7 cellular contexts compared by ENCODE assay signal in genomic region chr2:95345415-95346235, GRCh38. TPM values are rescaled to one million over a fixed set of nuclear protein-coding genes. Genes with fewer than 3 reads are reported as not detected.
DNase-seq lines count a peak whose midpoint lies in the region; ATAC-seq, FAIRE-seq and TF ChIP-seq lines count a peak whose summit lies in the region.

No MANE protein-coding gene starts in this region.

- H3K27ac Mint-ChIP-seq in dendritic cell treated with granulocyte-macrophage colony-stimulating factor and Interleukin-4, amounts not matched to agents 40 ng/mL and 50 ng/mL, for 4 days, result peak overlapping the region; percentile 32

- H3K4me2 ChIP-seq in HepG2 (ENCODE audit: low read depth, low read length), result peak overlapping the region; percentile 89

- no TSS peak for BruUV-seq in HepG2 (replicated peaks; lab: Mats Ljungman, UMichigan)

- TF ChIP-seq EP300 in HepG2 (IDR thresholded peaks at IDR 0.05; ENCODE audit: low read depth in 2 of 2, low read length in 2 of 2), result no peak
- no peak for TF ChIP-seq EP300 in HepG2 (CRISPR knock-in tag; IDR thresholded peaks at IDR 0.05; ENCODE audit: borderline replicate concordance)

- ATAC-seq in GM18502 (IDR thresholded peaks at IDR 0.05; ENCODE audit: poor library complexity, unreplicated experiment) (peak; percentile 91), HG03039 (IDR thresholded peaks at IDR 0.05; ENCODE audit: unreplicated experiment) (peak; percentile 65), HepG2 (peak; percentile 95)

- H2AFZ ChIP-seq in HepG2 (ENCODE audit: low read length), result no peak overlapping the region

- no peaks in the 10 kb centered on the region for H3K9me3 ChIP-seq in HepG2 (ENCODE audit: low read length)

- no peak overlapping the region for H3K27ac ChIP-seq in HepG2 (ENCODE audit: extremely low read length, insufficient read depth, low read length)

- peak; percentile 57 for DNase-seq in NCI-H2196 treated with DMSO at 0.1 percent for 48 hours (lab: John Stamatoyannopoulos, UW; ENCODE audit: unreplicated experiment)
- peak; percentile 34 to 43 for DNase-seq in activated CD4-positive, alpha-beta T cell treated with anti-CD3 and anti-CD28 coated beads for 4 hours
- peak; percentile 29 for DNase-seq in HepG2 (ENCODE audit: low spot score)
- peak; percentile 56 for DNase-seq in stimulated activated CD4-positive, alpha-beta T cell treated with anti-CD3 and anti-CD28 coated beads, Interleukin-1b, Interleukin-23, amount 100 ng/mL, for 48 hours

- no peaks in the 10 kb centered on the region; the same call in 1 of the 2 replicates for H4K20me1 ChIP-seq in HepG2 (ENCODE audit: insufficient read depth, low read length)

- WGBS in HepG2 (ENCODE audit: low lambda C conversion rate), result 5% methylated on average over 42 of the region's 75 CpGs

- peaks cover 7% of the 10 kb centered on the region; the same call in 1 of the 2 replicates for H3K4me1 ChIP-seq in HepG2 (ENCODE audit: insufficient read depth, low read length)

- H3K27me3 Mint-ChIP-seq in dendritic cell treated with granulocyte-macrophage colony-stimulating factor and Interleukin-4, amounts not matched to agents 40 ng/mL and 50 ng/mL, for 4 days, result peaks cover 58% of the 10 kb centered on the region

- peaks cover 16 to 91% of the 10 kb centered on the region in 2 experiments; a peak in 4 of 5 replicates for H3K27me3 ChIP-seq in HepG2 (ENCODE audit: control insufficient read depth in 1 of 2, insufficient read depth in 2 of 2, low read length in 2 of 2)

- FAIRE-seq in HepG2 (lab: Jason Lieb, UNC), result peak; percentile 59

- TF ChIP-seq POLR2A in HepG2 (IDR thresholded peaks at IDR 0.05; ENCODE audit: insufficient read depth in 1 of 2, low read depth in 2 of 2, low read length in 2 of 2), result no peak

- no peak overlapping the region for H3K9ac ChIP-seq in HepG2 (ENCODE audit: insufficient read depth, low read depth, low read length)

- POLR2A ChIA-PET in HepG2 (lab: Yijun Ruan, JAX), result no interaction called here

- no peaks in the 10 kb centered on the region for H3K79me2 ChIP-seq in HepG2 (ENCODE audit: insufficient read depth, low read length)

- peak overlapping the region; percentile 21 to 71 (median 47); a peak in 4 of 6 replicates for H3K4me3 ChIP-seq in HepG2 (replicated peaks in 1 of 3; ENCODE audit: insufficient read depth in 1 of 3, low read depth in 2 of 3, low read length in 3 of 3)

- peak; percentile 86 for TF ChIP-seq RAD21 in HepG2 (CRISPR knock-in tag; IDR thresholded peaks at IDR 0.05)

- H3K36me3 Mint-ChIP-seq in dendritic cell treated with granulocyte-macrophage colony-stimulating factor and Interleukin-4, amounts not matched to agents 40 ng/mL and 50 ng/mL, for 4 days (ENCODE audit: low read depth), result no peaks in the 10 kb centered on the region

- CTCF ChIA-PET in HepG2 (lab: Yijun Ruan, JAX; ENCODE audit: low intra/inter-chr PET ratio, low total read pairs), result interaction anchor here (1.8 kb wide), 1 partner anchor 383 kb away, joined by 7 read pairs; no protein-coding TSS in a partner anchor

- no peaks in the 10 kb centered on the region for H3K9me3 Mint-ChIP-seq in dendritic cell treated with granulocyte-macrophage colony-stimulating factor and Interleukin-4, amounts not matched to agents 40 ng/mL and 50 ng/mL, for 4 days

- intact Hi-C loops in dendritic cell treated with granulocyte-macrophage colony-stimulating factor and Interleukin-4, amounts not matched to agents 40 ng/mL and 50 ng/mL, for 4 days (cut with micrococcal nuclease), result loop anchor here (2.0 to 5.0 kb wide), 2 partner anchors 57 to 382 kb away; partner anchors contain the start of gene FAHD2A
- intact Hi-C loops in HepG2 (cut with micrococcal nuclease; ENCODE audit: unreplicated experiment), result loop anchor here (1.0 kb wide), 2 partner anchors 57 to 384 kb away; partner anchors contain the start of gene FAHD2A

- no peaks in the 10 kb centered on the region for H3K36me3 ChIP-seq in HepG2 (replicated peaks in 1 of 2; ENCODE audit: control insufficient read depth in 1 of 2, insufficient read depth in 2 of 2, low read length in 2 of 2)

- TF ChIP-seq CTCF in HepG2 (CRISPR knock-in tag; IDR thresholded peaks at IDR 0.05), result peak; percentile 94

- H3K4me3 Mint-ChIP-seq in dendritic cell treated with granulocyte-macrophage colony-stimulating factor and Interleukin-4, amounts not matched to agents 40 ng/mL and 50 ng/mL, for 4 days, result peak overlapping the region; percentile 79

- peaks cover 9% of the 10 kb centered on the region for H3K4me1 Mint-ChIP-seq in dendritic cell treated with granulocyte-macrophage colony-stimulating factor and Interleukin-4, amounts not matched to agents 40 ng/mL and 50 ng/mL, for 4 days (ENCODE audit: low read depth)

- in situ Hi-C loops in HepG2 (cut with HindIII; ENCODE audit: extremely low pct_ligation_motif_present, low pct_unique_long_range_greater_than_20kb), result no loop called here

TF ChIP-seq in HepG2, 621 proteins besides CTCF, POLR2A, EP300 and RAD21 (continues in another document):
- TF ChIP-seq MEIS2 (CRISPR knock-in tag; IDR thresholded peaks at IDR 0.05), result no peak
- TF ChIP-seq, protein P1, sequence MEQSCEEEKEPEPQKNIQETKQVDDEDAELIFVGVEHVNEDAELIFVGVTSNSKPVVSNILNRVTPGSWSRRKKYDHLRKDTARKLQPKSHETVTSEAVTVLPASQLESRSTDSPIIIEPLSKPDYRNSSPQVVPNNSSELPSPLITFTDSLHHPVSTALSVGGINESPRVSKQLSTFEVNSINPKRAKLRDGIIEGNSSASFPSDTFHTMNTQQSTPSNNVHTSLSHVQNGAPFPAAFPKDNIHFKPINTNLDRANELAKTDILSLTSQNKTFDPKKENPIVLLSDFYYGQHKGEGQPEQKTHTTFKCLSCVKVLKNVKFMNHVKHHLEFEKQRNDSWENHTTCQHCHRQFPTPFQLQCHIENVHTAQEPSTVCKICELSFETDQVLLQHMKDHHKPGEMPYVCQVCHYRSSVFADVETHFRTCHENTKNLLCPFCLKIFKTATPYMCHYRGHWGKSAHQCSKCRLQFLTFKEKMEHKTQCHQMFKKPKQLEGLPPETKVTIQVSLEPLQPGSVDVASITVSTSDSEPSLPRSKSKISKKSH (CRISPR knock-in tag; IDR thresholded peaks at IDR 0.05; ENCODE audit: borderline replicate concordance), result no peak

RNA-seq across cellular contexts. Expression of gene KCNIP3, which starts 48.5 kb away (rescaled TPM):
- total RNA-seq in HepG2 (2016; rRNA removed; fragmentation: Illumina TruSeq; extraction: Trizol), result not detected in 2 replicates
- total RNA-seq in HepG2 (2016; cell fraction: cytosol; rRNA removed; fragmentation: Illumina TruSeq; extraction: Trizol; ENCODE audit: low read depth), result not detected in 2 replicates
- not detected in 2 replicates for total RNA-seq in HepG2 (2016; cell fraction: insoluble cytoplasmic fraction; rRNA removed; fragmentation: Illumina TruSeq; extraction: Trizol)
- total RNA-seq in HepG2 (2016; cell fraction: membrane; rRNA removed; fragmentation: Illumina TruSeq; extraction: Trizol), result 0.15 TPM in 1 of 2 replicates, not detected in the other
- not detected in 2 replicates for total RNA-seq in HepG2 (2016; cell fraction: nucleus; rRNA removed; fragmentation: Illumina TruSeq; extraction: Trizol)
- polyA plus RNA-seq in HepG2 (2011; rRNA removed), result not detected in 2 replicates
- not detected in 2 replicates for polyA plus RNA-seq in HepG2 (2011; cell fraction: cytosol; rRNA removed)
- polyA plus RNA-seq in HepG2 (2011; cell fraction: nucleus; rRNA removed), result not detected in 2 replicates
- not detected in 2 replicates for polyA plus RNA-seq in HepG2 (2012)
- polyA plus RNA-seq in HepG2 (2016; cell fraction: cytosol; fragmentation: Illumina TruSeq; extraction: Trizol; ENCODE audit: low read depth), result not detected in 2 replicates
- not detected in 2 replicates for polyA plus RNA-seq in HepG2 (2016; cell fraction: insoluble cytoplasmic fraction; fragmentation: Illumina TruSeq; extraction: Trizol; ENCODE audit: low read depth)
- not detected in 2 replicates for polyA plus RNA-seq in HepG2 (2016; cell fraction: membrane; fragmentation: Illumina TruSeq; extraction: Trizol; ENCODE audit: low read depth)
- polyA plus RNA-seq in HepG2 (2016; cell fraction: nucleus; fragmentation: Illumina TruSeq; extraction: Trizol; ENCODE audit: insufficient read depth, low read depth), result not detected in 2 replicates
- polyA minus RNA-seq in HepG2 (2011; rRNA and poly(A)+ RNA removed; ENCODE audit: low replicate concordance), result 0.07 TPM in 1 of 2 replicates, not detected in the other
- polyA minus RNA-seq in HepG2 (2011; cell fraction: cytosol; rRNA and poly(A)+ RNA removed), result not detected in 2 replicates
- not detected in 2 replicates for polyA minus RNA-seq in HepG2 (2011; cell fraction: nucleus; rRNA and poly(A)+ RNA removed)

RNA-seq across cellular contexts. Expression of gene FAHD2A, which starts 56.9 kb away (rescaled TPM):
- 44.2 and 48.4 TPM in 2 replicates for total RNA-seq in HepG2 (2016; rRNA removed; fragmentation: Illumina TruSeq; extraction: Trizol)
- total RNA-seq in HepG2 (2016; cell fraction: cytosol; rRNA removed; fragmentation: Illumina TruSeq; extraction: Trizol; ENCODE audit: low read depth), result 6.0 and 7.7 TPM in 2 replicates
- total RNA-seq in HepG2 (2016; cell fraction: insoluble cytoplasmic fraction; rRNA removed; fragmentation: Illumina TruSeq; extraction: Trizol), result 43.7 and 52.6 TPM in 2 replicates
- 11.6 and 14.6 TPM in 2 replicates for total RNA-seq in HepG2 (2016; cell fraction: membrane; rRNA removed; fragmentation: Illumina TruSeq; extraction: Trizol)
- total RNA-seq in HepG2 (2016; cell fraction: nucleus; rRNA removed; fragmentation: Illumina TruSeq; extraction: Trizol), result 37.1 and 41.1 TPM in 2 replicates
- 34.0 and 41.8 TPM in 2 replicates for polyA plus RNA-seq in HepG2 (2011; rRNA removed)
- polyA plus RNA-seq in HepG2 (2011; cell fraction: cytosol; rRNA removed), result 27.3 and 33.0 TPM in 2 replicates
- 86.2 and 107 TPM in 2 replicates for polyA plus RNA-seq in HepG2 (2011; cell fraction: nucleus; rRNA removed)
- polyA plus RNA-seq in HepG2 (2012), result 23.8 and 29.6 TPM in 2 replicates
- 8.4 and 12.0 TPM in 2 replicates for polyA plus RNA-seq in HepG2 (2016; cell fraction: cytosol; fragmentation: Illumina TruSeq; extraction: Trizol; ENCODE audit: low read depth)
- 50.4 and 54.4 TPM in 2 replicates for polyA plus RNA-seq in HepG2 (2016; cell fraction: insoluble cytoplasmic fraction; fragmentation: Illumina TruSeq; extraction: Trizol; ENCODE audit: low read depth)
- 11.0 and 12.8 TPM in 2 replicates for polyA plus RNA-seq in HepG2 (2016; cell fraction: membrane; fragmentation: Illumina TruSeq; extraction: Trizol; ENCODE audit: low read depth)
- 56.9 and 57.0 TPM in 2 replicates for polyA plus RNA-seq in HepG2 (2016; cell fraction: nucleus; fragmentation: Illumina TruSeq; extraction: Trizol; ENCODE audit: insufficient read depth, low read depth)
- 38.4 and 46.0 TPM in 2 replicates for polyA minus RNA-seq in HepG2 (2011; rRNA and poly(A)+ RNA removed; ENCODE audit: low replicate concordance)
- 14.6 and 15.4 TPM in 2 replicates for polyA minus RNA-seq in HepG2 (2011; cell fraction: cytosol; rRNA and poly(A)+ RNA removed)
- polyA minus RNA-seq in HepG2 (2011; cell fraction: nucleus; rRNA and poly(A)+ RNA removed), result 44.5 and 51.1 TPM in 2 replicates
